Comparison of ENCODE assay signal across 19 cellular contexts in genomic region chr18:4203525-4203924, GRCh38.
DNase-seq lines count a peak whose midpoint lies in the region; ATAC-seq, FAIRE-seq and TF ChIP-seq lines count a peak whose summit lies in the region.
"Had no signal": no experiment of that assay in that cellular context is flagged by ENCODE, and none has a peak within 500 bp of the region (broad histone marks: within the 10 kb centered on the region; RNA-seq: fewer than 3 reads in every experiment).

No MANE protein-coding gene starts in this region.

- no peaks in the 10 kb centered on the region for H3K36me3 Mint-ChIP-seq in endothelial cell (ENCODE audit: low read depth, unreplicated experiment)
- H3K36me3 Mint-ChIP-seq: CD14-positive monocyte had no signal

- H3K27me3 ChIP-seq in endothelial cell of umbilical vein (ENCODE audit: control insufficient read depth in 2 of 2, insufficient read depth in 2 of 2, low read length in 2 of 2) = no peaks in the 10 kb centered on the region

- no peak overlapping the region for H3K9ac ChIP-seq in endothelial cell of umbilical vein (replicated peaks; ENCODE audit: extremely low read depth, insufficient read depth, low read length)
- H3K9ac ChIP-seq: KMS-11 had no signal

- no peak overlapping the region for H3K4me2 ChIP-seq in endothelial cell of umbilical vein (ENCODE audit: insufficient read depth, low read length)
- H3K4me2 ChIP-seq: A549, KMS-11 had no signal

- POLR2A ChIA-PET in endothelial cell of umbilical vein (lab: Charles Lee) = no interaction called here

- no peak overlapping the region for H3K27ac Mint-ChIP-seq in endothelial cell (ENCODE audit: unreplicated experiment)
- H3K27ac Mint-ChIP-seq: CD14-positive monocyte had no signal

- H3K9me3 Mint-ChIP-seq in endothelial cell (ENCODE audit: unreplicated experiment) = no peaks in the 10 kb centered on the region

- H3K4me3 ChIP-seq in endothelial cell of umbilical vein (replicated peaks in 1 of 3; ENCODE audit: insufficient read depth in 1 of 3, low read depth in 1 of 3, low read length in 3 of 3) = no peak overlapping the region
- H3K4me3 ChIP-seq: A549, SK-N-MC had no signal

- in situ Hi-C loops in SK-MEL-5 (cut with HindIII; ENCODE audit: low pct_unique_long_range_greater_than_20kb, low sequenced_read_pairs) = no loop called here

- H3K4me3 Mint-ChIP-seq in endothelial cell (ENCODE audit: unreplicated experiment) = no peak overlapping the region
- H3K4me3 Mint-ChIP-seq: CD14-positive monocyte had no signal

- H3K9me1 ChIP-seq in endothelial cell of umbilical vein (replicated peaks; ENCODE audit: control insufficient read depth, extremely low read depth, insufficient read depth, low read length) = no peaks in the 10 kb centered on the region

- intact Hi-C loops in endothelial cell of umbilical vein (cut with micrococcal nuclease) = no loop called here
- intact Hi-C loops in sciatic nerve (cut with DNase I) = no loop called here

- DNase-seq in COLO829 (ENCODE audit: low spot score) = peak; percentile 61
- peak; percentile 82 for DNase-seq in SK-MEL-5 (ENCODE audit: low read depth, low spot score)
- DNase-seq in endothelial cell of umbilical vein (ENCODE audit: low read depth, low spot score) = peak; percentile 9
- no peak for DNase-seq in sciatic nerve (ENCODE audit: low spot score)
- DNase-seq in endothelial cell (ENCODE audit: low spot score) = no peak
- no peak for DNase-seq in ecto neural progenitor cell (ENCODE audit: low spot score)
- no peak for DNase-seq in GM03348 (ENCODE audit: low spot score)
- DNase-seq: COR-L47, NCI-H1436 treated with DMSO at 0.1 percent for 48 hours, NCI-H2029 treated with DMSO at 0.1 percent for 48 hours, NCI-H510A, NCI-H82 had no signal

- CTCF ChIA-PET in endothelial cell of umbilical vein (lab: Charles Lee) = no interaction called here

- no peaks in the 10 kb centered on the region for H4K20me1 ChIP-seq in endothelial cell of umbilical vein (replicated peaks; ENCODE audit: control insufficient read depth, extremely low read depth, insufficient read depth, low read length)

- no peaks in the 10 kb centered on the region for H3K4me1 ChIP-seq in endothelial cell of umbilical vein (ENCODE audit: control insufficient read depth, extremely low read depth, insufficient read depth, low read length)
- H3K4me1 ChIP-seq: A549 had no signal

- no peak for FAIRE-seq in endothelial cell of umbilical vein (lab: Jason Lieb, UNC)
- FAIRE-seq: A549 had no signal

- TF ChIP-seq POLR2A in endothelial cell of umbilical vein (IDR thresholded peaks at IDR 0.05; ENCODE audit: low read depth, low read length) = no peak

- no peaks in the 10 kb centered on the region for H3K9me3 ChIP-seq in endothelial cell of umbilical vein (replicated peaks; ENCODE audit: control insufficient read depth, insufficient read depth, low read length)
- H3K9me3 ChIP-seq: A549 had no signal

- H3K79me2 ChIP-seq in endothelial cell of umbilical vein (ENCODE audit: control insufficient read depth, insufficient read depth, low read length) = no peaks in the 10 kb centered on the region

- no peak overlapping the region for H2AFZ ChIP-seq in endothelial cell of umbilical vein (ENCODE audit: low read depth, low read length)

- TF ChIP-seq CTCF in endothelial cell of umbilical vein (IDR thresholded peaks at IDR 0.05; ENCODE audit: extremely low read depth in 1 of 2, insufficient read depth in 1 of 2, low read depth in 1 of 2, low read length in 2 of 2) = no peak
- TF ChIP-seq CTCF in endothelial cell (IDR thresholded peaks at IDR 0.05; ENCODE audit: unreplicated experiment) = no peak

- peaks cover 2% of the 10 kb centered on the region for H3K27me3 Mint-ChIP-seq in endothelial cell (ENCODE audit: unreplicated experiment)

- peaks cover 18% of the 10 kb centered on the region for H3K4me1 Mint-ChIP-seq in endothelial cell (ENCODE audit: unreplicated experiment)
- H3K4me1 Mint-ChIP-seq: CD14-positive monocyte had no signal

- dilution Hi-C loops in endothelial cell of umbilical vein (cut with MboI; ENCODE audit: extremely low pct_ligation_motif_present, low sequenced_read_pairs) = no loop called here

- H3K36me3 ChIP-seq in endothelial cell of umbilical vein (ENCODE audit: control insufficient read depth in 2 of 2, extremely low read depth in 1 of 2, insufficient read depth in 2 of 2, low read length in 2 of 2) = no peaks in the 10 kb centered on the region

- no TSS peak for BruUV-seq in endothelial cell of umbilical vein (replicated peaks; lab: Mats Ljungman, UMichigan)

- no peak overlapping the region for H3K27ac ChIP-seq in endothelial cell of umbilical vein (ENCODE audit: insufficient read depth, low read depth, low read length)
- H3K27ac ChIP-seq: A549, KMS-11, SK-N-MC had no signal

- ATAC-seq in sciatic nerve = peak; percentile 60
- ATAC-seq: A549, HCT116, Panc1, Right ventricle myocardium inferior had no signal

TF ChIP-seq in endothelial cell of umbilical vein, 7 proteins besides CTCF, POLR2A, EP300 and RAD21:
- TF ChIP-seq JUN (IDR thresholded peaks at IDR 0.05; ENCODE audit: borderline replicate concordance, insufficient read depth, insufficient read length, low read depth) = no peak
- TF ChIP-seq POLR2AphosphoS5 (IDR thresholded peaks at IDR 0.05; ENCODE audit: insufficient read depth, low read depth, low read length) = no peak
- TF ChIP-seq MAX (IDR thresholded peaks at IDR 0.05; ENCODE audit: insufficient read depth, insufficient read length) = no peak
- TF ChIP-seq FOS (IDR thresholded peaks at IDR 0.05; ENCODE audit: borderline replicate concordance, insufficient read depth, low read length) = no peak
- TF ChIP-seq MYC (IDR thresholded peaks at IDR 0.05; ENCODE audit: low read depth, low read length) = no peak
- no peak for TF ChIP-seq GATA2 (IDR thresholded peaks at IDR 0.05; ENCODE audit: insufficient read depth, insufficient read length, low read depth, low read length)
- no peak for TF ChIP-seq EZH2 (IDR thresholded peaks at IDR 0.05; ENCODE audit: borderline replicate concordance, low read depth, low read length, severe bottlenecking)
TF ChIP-seq in endothelial cell of umbilical vein: peak in this region for 0.

Comparison
In these comparisons a context has a peak if more than half of its experiments do, and no peak if none do; other contexts are left out.
1. DNase-seq: peak in COLO829 (single experiment), SK-MEL-5 (single experiment) and endothelial cell of umbilical vein (single experiment); none in sciatic nerve (single experiment), endothelial cell (single experiment), ecto neural progenitor cell (single experiment) and GM03348 (single experiment).